Comparison of ENCODE assay signal across 20 cellular contexts in the genomic region with DNA sequence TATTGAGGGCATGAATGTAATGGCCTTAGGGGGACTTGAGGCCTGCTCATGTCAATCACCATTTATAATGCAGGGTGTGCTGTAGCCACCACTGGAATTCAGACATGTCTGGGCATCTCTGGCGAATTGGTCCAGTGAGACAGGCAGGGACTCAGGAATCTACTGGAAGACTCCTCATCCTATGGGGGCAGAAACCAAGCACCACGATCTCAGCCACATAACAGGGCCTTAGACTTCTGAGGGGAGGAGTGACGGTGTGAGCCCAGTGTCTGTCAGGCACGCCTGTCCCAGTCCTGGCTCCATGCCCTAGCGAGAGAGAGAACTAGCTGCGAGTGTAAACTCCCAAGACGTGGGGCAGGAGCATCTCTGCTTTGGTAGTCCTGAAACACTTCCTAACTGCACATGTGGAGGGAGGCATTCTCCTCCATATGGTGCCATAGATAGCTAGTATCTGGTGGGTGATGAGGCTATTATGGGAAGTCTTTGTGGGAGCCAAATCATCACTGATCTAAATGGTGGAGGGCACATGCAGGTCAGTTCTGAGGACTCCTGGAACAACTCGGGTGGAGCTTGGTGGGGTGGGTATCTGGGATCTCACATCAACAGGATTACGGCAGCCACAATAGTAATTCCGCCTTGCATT. TPM values are rescaled to one million over a fixed set of nuclear protein-coding genes. Genes with fewer than 3 reads are reported as not detected.
DNase-seq lines count a peak whose midpoint lies in the region; ATAC-seq, FAIRE-seq and TF ChIP-seq lines count a peak whose summit lies in the region.
"Had no signal": no experiment of that assay in that cellular context is flagged by ENCODE, and none has a peak within 500 bp of the region (broad histone marks: within the 10 kb centered on the region; RNA-seq: fewer than 3 reads in every experiment).

No MANE protein-coding gene starts in this region.

- no peak for TF ChIP-seq POLR2A in breast epithelium (IDR thresholded peaks at IDR 0.05)

- peaks cover 0 to 5% of the 10 kb centered on the region in 2 donors for H3K4me1 ChIP-seq in breast epithelium
- peaks cover 8 to 16% of the 10 kb centered on the region in 2 donors for H3K4me1 ChIP-seq in kidney (ENCODE audit: control insufficient read depth in 1 of 2, insufficient read depth in 1 of 2, low read depth in 1 of 2, low read length in 2 of 2)
- H3K4me1 ChIP-seq in colonic mucosa, result peaks cover 2% of the 10 kb centered on the region

- H3K27ac Mint-ChIP-seq in MCF 10A (ENCODE audit: low read depth, unreplicated experiment) (no peak overlapping the region), memory B cell (peak overlapping the region; percentile 9)
- H3K27ac Mint-ChIP-seq: activated naive CD4-positive, alpha-beta T cell treated with anti-CD3 and anti-CD28 coated beads for 36 hours; activated T-cell treated with anti-CD3 and anti-CD28 coated beads, Interleukin-2, amount 50 U/mL, for 24 hours had no signal

- H3K27me3 Mint-ChIP-seq in MCF 10A (ENCODE audit: insufficient read depth, unreplicated experiment), result no peaks in the 10 kb centered on the region
- no peaks in the 10 kb centered on the region for H3K27me3 Mint-ChIP-seq in memory B cell
- H3K27me3 Mint-ChIP-seq: activated T-cell treated with anti-CD3 and anti-CD28 coated beads, Interleukin-2, amount 50 U/mL, for 24 hours had no signal

- no TSS peak for BruUV-seq in MCF 10A (replicated peaks; lab: Mats Ljungman, UMichigan)

- no peak for TF ChIP-seq CTCF in MCF 10A (IDR thresholded peaks at IDR 0.05; ENCODE audit: unreplicated experiment)
- no peak for TF ChIP-seq CTCF in breast epithelium (IDR thresholded peaks at IDR 0.05)
- no peak for TF ChIP-seq CTCF in bronchial epithelial cell (IDR thresholded peaks at IDR 0.05; ENCODE audit: insufficient read depth, low read length, severe bottlenecking)
- TF ChIP-seq CTCF in kidney (IDR thresholded peaks at IDR 0.05; ENCODE audit: borderline replicate concordance, extremely low read depth, insufficient read depth), result no peak
- TF ChIP-seq CTCF in colonic mucosa (IDR thresholded peaks at IDR 0.05), result no peak

- no peak overlapping the region for H3K4me3 Mint-ChIP-seq in MCF 10A (ENCODE audit: unreplicated experiment)
- no peak overlapping the region for H3K4me3 Mint-ChIP-seq in memory B cell
- H3K4me3 Mint-ChIP-seq: activated naive CD4-positive, alpha-beta T cell treated with anti-CD3 and anti-CD28 coated beads for 36 hours; activated T-cell treated with anti-CD3 and anti-CD28 coated beads, Interleukin-2, amount 50 U/mL, for 24 hours; naive thymus-derived CD4-positive, alpha-beta T cell had no signal

- H3K9ac ChIP-seq in kidney (ENCODE audit: low read length in 2 of 2) (no peak overlapping the region), colonic mucosa (ENCODE audit: low read depth in 2 of 2, low read length in 2 of 2) (no peak overlapping the region)
- H3K9ac ChIP-seq: BLaER1 treated with 17β-estradiol and CSF1 and Interleukin-3, amounts not matched to agents 10 nM and 100 nM; SK-N-SH had no signal

- peak; percentile 55 for FAIRE-seq in bronchial epithelial cell (lab: Jason Lieb, UNC)
- no peak for FAIRE-seq in kidney (lab: Jason Lieb, UNC)
- FAIRE-seq: G401.6, RCC 7860 had no signal

- H3K27me3 ChIP-seq in breast epithelium (no peaks in the 10 kb centered on the region), bronchial epithelial cell (ENCODE audit: control insufficient read depth, insufficient read depth, low read length) (no peaks in the 10 kb centered on the region), colonic mucosa (no peaks in the 10 kb centered on the region)
- H3K27me3 ChIP-seq: BLaER1 treated with 17β-estradiol and CSF1 and Interleukin-3, amounts not matched to agents 10 nM and 100 nM; heart left ventricle; tibial nerve had no signal

- H3K4me1 Mint-ChIP-seq in MCF 10A (ENCODE audit: insufficient read depth, unreplicated experiment) (peaks cover 27% of the 10 kb centered on the region), memory B cell (peaks cover 67% of the 10 kb centered on the region)

- peak; percentile 50 for DNase-seq in MCF 10A (ENCODE audit: unreplicated experiment)
- no peak for DNase-seq in breast epithelium (ENCODE audit: low spot score in 2 of 2)
- peak; percentile 94 for DNase-seq in bronchial epithelial cell (ENCODE audit: low read depth)
- no peak for DNase-seq in memory B cell (ENCODE audit: low spot score in 2 of 2)
- no peak for DNase-seq in kidney
- DNase-seq in iPS-NIHi11 (ENCODE audit: low spot score), result no peak
- no peak for DNase-seq in activated CD4-positive, CD25-positive, alpha-beta regulatory T cell (lab: John Stamatoyannopoulos, UW)
- DNase-seq in colonic mucosa, result no peak
- DNase-seq: activated naive CD4-positive, alpha-beta T cell treated with anti-CD3 and anti-CD28 coated beads for 36 hours; activated T-cell treated with anti-CD3 and anti-CD28 coated beads, Interleukin-2, amount 50 U/mL, for 24 hours; naive thymus-derived CD4-positive, alpha-beta T cell; NCI-H510A treated with DMSO at 0.1 percent for 48 hours; SK-N-SH; stimulated activated naive CD8-positive, alpha-beta T cell treated with anti-CD3 and anti-CD28 coated beads, Interleukin-15, Interleukin-2, amounts not matched to agents 100 U/mL and 50 U/mL, for 24 hours had no signal

- H3K9me3 Mint-ChIP-seq in MCF 10A (ENCODE audit: unreplicated experiment) (no peaks in the 10 kb centered on the region), memory B cell (no peaks in the 10 kb centered on the region)
- H3K9me3 Mint-ChIP-seq: activated naive CD4-positive, alpha-beta T cell treated with anti-CD3 and anti-CD28 coated beads for 36 hours; activated T-cell treated with anti-CD3 and anti-CD28 coated beads, Interleukin-2, amount 50 U/mL, for 24 hours; naive thymus-derived CD4-positive, alpha-beta T cell had no signal

- H3K27ac ChIP-seq in breast epithelium (peak overlapping the region in 1 of 2 donors; percentile 82), kidney (ENCODE audit: low read depth in 2 of 2, low read length in 2 of 2) (no peak overlapping the region), colonic mucosa (no peak overlapping the region)
- H3K27ac ChIP-seq: BLaER1 treated with 17β-estradiol and CSF1 and Interleukin-3, amounts not matched to agents 10 nM and 100 nM; tibial nerve had no signal

- POLR2A ChIA-PET in MCF 10A (lab: Yijun Ruan, JAX), result interaction anchor here (0.6 to 2.5 kb wide), 9 partner anchors 13 to 768 kb away, joined by 3 to 22 read pairs (median 6); no protein-coding TSS in a partner anchor

- no peaks in the 10 kb centered on the region for H3K36me3 ChIP-seq in breast epithelium
- no peaks in the 10 kb centered on the region for H3K36me3 ChIP-seq in bronchial epithelial cell (ENCODE audit: control insufficient read depth, insufficient read depth, low read length)
- no peaks in the 10 kb centered on the region for H3K36me3 ChIP-seq in kidney (ENCODE audit: control insufficient read depth in 1 of 2, insufficient read depth in 2 of 2, low read length in 2 of 2)
- H3K36me3 ChIP-seq in colonic mucosa, result no peaks in the 10 kb centered on the region
- H3K36me3 ChIP-seq: BLaER1 treated with 17β-estradiol and CSF1 and Interleukin-3, amounts not matched to agents 10 nM and 100 nM; heart left ventricle; tibial nerve had no signal

- no peak for ATAC-seq in memory B cell (ENCODE audit: low read depth)
- ATAC-seq: activated CD4-positive, CD25-positive, alpha-beta regulatory T cell treated with anti-CD3 and anti-CD28 coated beads, Interleukin-2, amount 50 U/mL, for 24 hours; naive thymus-derived CD4-positive, alpha-beta T cell; stimulated activated naive CD8-positive, alpha-beta T cell treated with anti-CD3 and anti-CD28 coated beads, Interleukin-15, Interleukin-2, amounts not matched to agents 100 U/mL and 50 U/mL, for 24 hours had no signal

- intact Hi-C loops in MCF 10A (cut with micrococcal nuclease) (no loop called here), breast epithelium (cut with DNase I; ENCODE audit: low total_unique reads) (no loop called here), kidney (cut with DNase I) (no loop called here), colonic mucosa (cut with DNase I) (loop anchor here (2.0 kb wide), 1 partner anchor 70 kb away; no protein-coding TSS in a partner anchor)

- H3K4me3 ChIP-seq in breast epithelium (no peak overlapping the region), bronchial epithelial cell (ENCODE audit: low read depth, low read length) (no peak overlapping the region), kidney (ENCODE audit: low read length in 2 of 2) (no peak overlapping the region), colonic mucosa (no peak overlapping the region)
- H3K4me3 ChIP-seq: BLaER1 treated with 17β-estradiol and CSF1 and Interleukin-3, amounts not matched to agents 10 nM and 100 nM; heart left ventricle; tibial nerve had no signal

- CTCF ChIA-PET in MCF 10A (lab: Yijun Ruan, JAX), result interaction anchor here (0.6 to 10.6 kb wide), 30 partner anchors 8 to 1620 kb away, joined by 3 to 306 read pairs (median 9); no protein-coding TSS in a partner anchor

- H3K9me3 ChIP-seq in breast epithelium, result no peaks in the 10 kb centered on the region
- no peaks in the 10 kb centered on the region for H3K9me3 ChIP-seq in kidney (ENCODE audit: control insufficient read depth in 1 of 2, low read length in 2 of 2)
- no peaks in the 10 kb centered on the region for H3K9me3 ChIP-seq in colonic mucosa
- H3K9me3 ChIP-seq: BLaER1 treated with 17β-estradiol and CSF1 and Interleukin-3, amounts not matched to agents 10 nM and 100 nM; heart left ventricle; SK-N-SH; tibial nerve had no signal

- H3K36me3 Mint-ChIP-seq in MCF 10A (ENCODE audit: insufficient read depth, unreplicated experiment), result no peaks in the 10 kb centered on the region
- no peaks in the 10 kb centered on the region for H3K36me3 Mint-ChIP-seq in memory B cell
- H3K36me3 Mint-ChIP-seq: naive thymus-derived CD4-positive, alpha-beta T cell had no signal

RNA-seq across cellular contexts. Expression of a gene that starts 29.8 kb away (rescaled TPM):
- total RNA-seq in MCF 10A (2022) (26.7 and 27.7 TPM in 2 replicates), breast epithelium (100 to 1,000 TPM in 1 of 3 donors, 10 to 100 TPM in 2; 43.6 to 160 (median 56.9) TPM), bronchial epithelial cell (2.7 and 3.9 TPM in 2 replicates), kidney (34.1 TPM), colonic mucosa (10 to 100 TPM; 14.0 to 23.7 TPM)
- polyA plus RNA-seq in kidney (ENCODE audit: insufficient read depth, low read depth, low replicate concordance), result 20.0 TPM

Comparison
In these comparisons a context has a peak if more than half of its experiments do, and no peak if none do; other contexts are left out.
1. DNase-seq: peak in MCF 10A (single experiment) and bronchial epithelial cell (single experiment); none in breast epithelium (0 of 2), memory B cell (0 of 2), kidney (single experiment), iPS-NIHi11 (single experiment), activated CD4-positive, CD25-positive, alpha-beta regulatory T cell (0 of 4) and colonic mucosa (single experiment).